In genomic region chr4:19806865-19807264, GRCh38 we compare ENCODE assay signal across 13 cellular contexts.
DNase-seq lines count a peak whose midpoint lies in the region; ATAC-seq and TF ChIP-seq lines count a peak whose summit lies in the region.
"Had no signal": no experiment of that assay in that cellular context is flagged by ENCODE, and none has a peak within 500 bp of the region (broad histone marks: within the 10 kb centered on the region; RNA-seq: fewer than 3 reads in every experiment).

No MANE protein-coding gene starts in this region.

- no peak overlapping the region for H3K4me3 Mint-ChIP-seq in osteocyte (ENCODE audit: unreplicated experiment)

- H3K27me3 Mint-ChIP-seq in osteocyte (ENCODE audit: unreplicated experiment): no peaks in the 10 kb centered on the region

- peak; percentile 15 for DNase-seq in GF-D8 (lab: John Stamatoyannopoulos, UW)
- peak; percentile 27 for DNase-seq in adipocyte (ENCODE audit: low read depth)
- DNase-seq in iris pigment epithelial cell (ENCODE audit: low read depth): peak; percentile 49
- DNase-seq in osteocyte (ENCODE audit: extremely low spot score, unreplicated experiment): no peak
- no peak for DNase-seq in brain microvascular endothelial cell
- DNase-seq in ureter (ENCODE audit: low spot score): no peak
- DNase-seq in Peyer's patch: no peak
- DNase-seq: NCI-H146, Right ventricle myocardium superior had no signal

- H3K27ac Mint-ChIP-seq in osteocyte (ENCODE audit: unreplicated experiment): peak overlapping the region; percentile 16

- no peaks in the 10 kb centered on the region for H3K36me3 Mint-ChIP-seq in osteocyte (ENCODE audit: unreplicated experiment)

- in situ Hi-C loops in brain microvascular endothelial cell (cut with HindIII; ENCODE audit: low pct_ligation_motif_present, low sequenced_read_pairs): no loop called here

- peaks cover 20% of the 10 kb centered on the region for H3K4me1 Mint-ChIP-seq in osteocyte (ENCODE audit: unreplicated experiment)

- H3K4me3 ChIP-seq in adipocyte (ENCODE audit: low read length) (no peak overlapping the region), brain microvascular endothelial cell (ENCODE audit: low read depth, low read length) (no peak overlapping the region), Peyer's patch (no peak overlapping the region)
- H3K4me3 ChIP-seq: PC-9 had no signal

- H3K36me3 ChIP-seq in adipocyte (ENCODE audit: control insufficient read depth, insufficient read depth, low read length, severe bottlenecking): no peaks in the 10 kb centered on the region
- H3K36me3 ChIP-seq in brain microvascular endothelial cell (replicated peaks): no peaks in the 10 kb centered on the region
- no peaks in the 10 kb centered on the region for H3K36me3 ChIP-seq in Peyer's patch

- H3K4me1 ChIP-seq in adipocyte (ENCODE audit: control insufficient read depth, insufficient read depth, low read length) (peaks cover 9% of the 10 kb centered on the region), Peyer's patch (no peaks in the 10 kb centered on the region)

- H3K9ac ChIP-seq in adipocyte (ENCODE audit: low read length): no peak overlapping the region

- no peak for TF ChIP-seq CTCF in osteocyte (IDR thresholded peaks at IDR 0.05)
- no peak for TF ChIP-seq CTCF in brain microvascular endothelial cell (IDR thresholded peaks at IDR 0.05; ENCODE audit: low read depth, low read length, missing control alignments)
- TF ChIP-seq CTCF in Peyer's patch (IDR thresholded peaks at IDR 0.05): no peak

- H3K27me3 ChIP-seq in adipocyte (replicated peaks; ENCODE audit: control insufficient read depth, insufficient read depth, low read length) (no peaks in the 10 kb centered on the region), brain microvascular endothelial cell (replicated peaks) (no peaks in the 10 kb centered on the region), Peyer's patch (no peaks in the 10 kb centered on the region)

- peaks cover 6% of the 10 kb centered on the region for H3K9me3 Mint-ChIP-seq in osteocyte (ENCODE audit: unreplicated experiment)

- TF ChIP-seq POLR2A in Peyer's patch (IDR thresholded peaks at IDR 0.05): no peak

- no peaks in the 10 kb centered on the region for H3K9me3 ChIP-seq in adipocyte (ENCODE audit: control insufficient read depth, low read length)
- H3K9me3 ChIP-seq in Peyer's patch: no peaks in the 10 kb centered on the region

- no peak for ATAC-seq in HG03521 (IDR thresholded peaks at IDR 0.05; ENCODE audit: unreplicated experiment)
- ATAC-seq: SK-N-SH treated with all-trans-retinoic acid at 6 μM for 48 hours had no signal

- H3K27ac ChIP-seq in brain microvascular endothelial cell: no peak overlapping the region
- H3K27ac ChIP-seq in Peyer's patch: no peak overlapping the region
- H3K27ac ChIP-seq: C4-2B, PC-9 had no signal

Comparison
In these comparisons a context has a peak if more than half of its experiments do, and no peak if none do; other contexts are left out.
1. DNase-seq: peak in GF-D8 (single experiment), adipocyte (single experiment) and iris pigment epithelial cell (single experiment); none in osteocyte (single experiment), brain microvascular endothelial cell (single experiment), ureter (single experiment) and Peyer's patch (0 of 3).